ENCODE assay signal across 8 cellular contexts in the genomic region with DNA sequence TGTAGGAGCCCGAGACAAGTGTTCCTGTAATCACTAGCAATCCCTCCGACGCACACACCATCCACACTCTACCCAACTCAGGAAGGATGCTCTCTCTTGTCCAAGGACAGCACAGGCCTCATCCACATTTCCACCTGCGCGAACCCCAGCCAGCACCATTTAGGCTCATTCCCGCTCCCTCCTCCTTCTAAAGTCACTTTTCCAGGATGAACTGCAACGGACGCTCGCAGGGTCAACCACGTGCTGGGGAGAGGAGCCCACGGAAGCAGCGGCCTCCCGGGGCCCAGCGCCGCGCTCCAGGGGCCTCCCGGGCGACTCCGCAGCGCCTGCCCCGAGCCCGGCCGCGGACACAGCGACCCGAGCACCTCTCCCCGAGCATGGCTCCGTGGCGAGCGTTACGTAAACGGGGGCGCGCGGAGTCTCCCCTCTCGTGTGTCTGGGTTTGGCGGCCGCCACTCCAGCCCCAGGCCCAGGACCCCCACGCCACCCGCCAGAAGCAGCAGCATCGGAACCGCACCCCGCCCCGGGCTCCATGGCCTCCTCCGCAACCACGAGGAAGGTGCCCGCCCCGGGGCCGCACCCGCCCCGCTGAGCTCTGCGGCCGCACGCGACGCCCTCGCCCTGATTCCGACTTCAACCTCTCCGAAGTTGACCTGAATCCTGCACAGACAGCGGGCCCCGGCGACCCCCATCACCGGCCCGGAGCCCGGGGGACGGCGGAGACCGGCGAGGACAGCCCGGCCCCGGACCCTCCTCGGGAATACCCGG. TPM values are rescaled to one million over a fixed set of nuclear protein-coding genes. Genes with fewer than 3 reads are reported as not detected.
A peak's percentile ranks its signal among the peaks of the same experiment; 100 is the strongest.
DNase-seq lines count a peak whose midpoint lies in the region; ATAC-seq and TF ChIP-seq lines count a peak whose summit lies in the region.

No MANE protein-coding gene starts in this region.

- 0 out of 2 replicates have a peak, but pooled peaks cover 17% of the 10 kb centered on the region for H4K20me1 ChIP-seq in DOHH2 (ENCODE audit: control insufficient read depth, insufficient read depth, low read depth, low read length)

- H3K4me1 ChIP-seq in DOHH2 (ENCODE audit: control insufficient read depth, low read length), result peaks cover 28% of the 10 kb centered on the region

- H3K4me3 ChIP-seq in DOHH2 (ENCODE audit: low read length) (peak overlapping the region; percentile 89), coronary artery (peak overlapping the region; percentile 99), lower leg skin (ENCODE audit: low read depth, poor library complexity, severe bottlenecking) (peak overlapping the region; percentile 75)

- 0% methylated on average over 14 to 21 of the region's 73 CpGs for WGBS in lower leg skin, 2 donors

- H3K4me1 Mint-ChIP-seq in IgD-negative memory B cell, result peaks cover 13 to 30% (median 25%) of the 10 kb centered on the region in 3 donors

- peaks cover 1% of the 10 kb centered on the region for H3K27me3 Mint-ChIP-seq in IgD-negative memory B cell

- peak overlapping the region; percentile 92 to 98 (median 95) for H3K27ac Mint-ChIP-seq in IgD-negative memory B cell

- no peaks in the 10 kb centered on the region for H3K9me3 ChIP-seq in DOHH2 (ENCODE audit: control insufficient read depth, insufficient read depth, low read length)

- peaks cover 65% of the 10 kb centered on the region for H3K79me2 ChIP-seq in DOHH2 (ENCODE audit: control insufficient read depth, low read length)

- H3K9me3 Mint-ChIP-seq in IgD-negative memory B cell, result no peaks in the 10 kb centered on the region

- no peaks in the 10 kb centered on the region for H3K9me2 ChIP-seq in DOHH2 (replicated peaks; ENCODE audit: control insufficient read depth, low read length)

- peaks cover 8% of the 10 kb centered on the region for H3K36me3 Mint-ChIP-seq in IgD-negative memory B cell

- peak; percentile 9 for ATAC-seq in GM21515 (IDR thresholded peaks at IDR 0.05; ENCODE audit: unreplicated experiment)

- peaks cover 3% of the 10 kb centered on the region; the same call in 1 of the 2 replicates for H3F3A ChIP-seq in DOHH2 (ENCODE audit: control insufficient read depth, insufficient read depth)

- peak overlapping the region; percentile 90 to 96 (median 92) for H3K4me3 Mint-ChIP-seq in IgD-negative memory B cell

- peak overlapping the region; percentile 84 for H3K4me2 ChIP-seq in DOHH2 (ENCODE audit: low read length)

- DNase-seq in activated CD4-positive, alpha-beta T cell treated with anti-CD3 and anti-CD28 coated beads for 1 hour, result peak; percentile 35
- DNase-seq in coronary artery (ENCODE audit: low spot score) (peak; percentile 82), lower leg skin (ENCODE audit: low spot score in 2 of 2) (peak; percentile 43 to 94), NCI-H345 treated with DMSO at 0.1 percent for 48 hours (lab: John Stamatoyannopoulos, UW; ENCODE audit: unreplicated experiment) (no peak)
- DNase-seq in stimulated activated CD8-positive, alpha-beta memory T cell treated with anti-CD3 and anti-CD28 coated beads, Interleukin-2, amount 100 ng/mL, for 48 hours (ENCODE audit: low read depth in 2 of 2), result peak; percentile 14 to 27

- no peak for TF ChIP-seq CTCF in DOHH2 (IDR thresholded peaks at IDR 0.05; ENCODE audit: low read depth, low read length, poor library complexity, severe bottlenecking)
- no peak for TF ChIP-seq CTCF in coronary artery (IDR thresholded peaks at IDR 0.05)
- TF ChIP-seq CTCF in lower leg skin (IDR thresholded peaks at IDR 0.05), result no peak

- TF ChIP-seq POLR2A in lower leg skin (IDR thresholded peaks at IDR 0.05), result no peak

- intact Hi-C loops in lower leg skin (cut with DNase I; ENCODE audit: low total_unique reads), result loop anchor here (5.0 kb wide), 1 partner anchor 628 kb away; the partner anchor contains the start of gene BIRC5

- H3K27me3 ChIP-seq in DOHH2 (ENCODE audit: control insufficient read depth, low read length), result no peaks in the 10 kb centered on the region

- H3K27ac ChIP-seq in DOHH2 (ENCODE audit: low read depth, low read length), result peak overlapping the region; percentile 52
- H3K27ac ChIP-seq in coronary artery, result peak overlapping the region; percentile 97

- H3K36me3 ChIP-seq in DOHH2 (ENCODE audit: control insufficient read depth, low read length), result peaks cover 52% of the 10 kb centered on the region

RNA-seq across cellular contexts. Expression of gene USP36, which starts 0.7 kb away (rescaled TPM):
- polyA plus RNA-seq in IgD-negative memory B cell, result 28.8 TPM
- 10 to 100 TPM; 36.7 to 63.6 (median 45.2) TPM for total RNA-seq in lower leg skin

RNA-seq across cellular contexts. Expression of gene CYTH1, which starts 57.9 kb away (rescaled TPM):
- 210 TPM for polyA plus RNA-seq in IgD-negative memory B cell
- 10 to 100 TPM; 53.7 to 79.4 (median 63.9) TPM for total RNA-seq in lower leg skin
